ENCODE assay signal across 9 cellular contexts in genomic region chr10:128859738-128860386, GRCh38.
DNase-seq lines count a peak whose midpoint lies in the region; ATAC-seq, FAIRE-seq and TF ChIP-seq lines count a peak whose summit lies in the region.
"Had no signal": no experiment of that assay in that cellular context is flagged by ENCODE, and none has a peak within 500 bp of the region (broad histone marks: within the 10 kb centered on the region; RNA-seq: fewer than 3 reads in every experiment).

No MANE protein-coding gene starts in this region.

- intact Hi-C loops in CD14-positive monocyte (cut with micrococcal nuclease), result no loop called here
- intact Hi-C loops in kidney (cut with DNase I), result no loop called here

- no peak for ATAC-seq in HG03135 (IDR thresholded peaks at IDR 0.05; ENCODE audit: unreplicated experiment)

- H3K9me3 ChIP-seq in kidney (ENCODE audit: control insufficient read depth in 1 of 2, low read length in 2 of 2), result no peaks in the 10 kb centered on the region

- H3K36me3 Mint-ChIP-seq in CD14-positive monocyte, result no peaks in the 10 kb centered on the region
- H3K36me3 Mint-ChIP-seq: IgD-negative memory B cell had no signal

- peaks cover 0 to 5% (median 0%) of the 10 kb centered on the region in 7 donors for H3K9me3 Mint-ChIP-seq in CD14-positive monocyte

- no peaks in the 10 kb centered on the region for H3K4me1 Mint-ChIP-seq in CD14-positive monocyte

- H3K4me3 ChIP-seq in kidney (ENCODE audit: low read length in 2 of 2), result no peak overlapping the region

- peaks cover 7 to 18% of the 10 kb centered on the region in 2 donors for H3K4me1 ChIP-seq in kidney (ENCODE audit: control insufficient read depth in 1 of 2, insufficient read depth in 1 of 2, low read depth in 1 of 2, low read length in 2 of 2)

- H3K36me3 ChIP-seq in kidney (ENCODE audit: control insufficient read depth in 1 of 2, insufficient read depth in 2 of 2, low read length in 2 of 2), result no peaks in the 10 kb centered on the region

- H3K27ac Mint-ChIP-seq in CD14-positive monocyte, result no peak overlapping the region
- H3K27ac Mint-ChIP-seq: IgD-negative memory B cell had no signal

- no peak overlapping the region for H3K9ac ChIP-seq in kidney (ENCODE audit: low read length in 2 of 2)

- H3K27me3 Mint-ChIP-seq in CD14-positive monocyte (ENCODE audit: low read depth in 3 of 3), result peaks cover 0 to 3% (median 2%) of the 10 kb centered on the region in 3 donors
- H3K27me3 Mint-ChIP-seq: IgD-negative memory B cell had no signal

- H3K27ac ChIP-seq in kidney (ENCODE audit: low read depth in 2 of 2, low read length in 2 of 2), result no peak overlapping the region

- no peak for FAIRE-seq in kidney (lab: Jason Lieb, UNC)

- TF ChIP-seq CTCF in CD14-positive monocyte (IDR thresholded peaks at IDR 0.05) (peak; percentile 55), GM20000 (IDR thresholded peaks at IDR 0.05; ENCODE audit: extremely low read depth, missing control alignments) (peak; percentile 38), kidney (IDR thresholded peaks at IDR 0.05; ENCODE audit: borderline replicate concordance, extremely low read depth, insufficient read depth) (peak; percentile 46)

- DNase-seq in CD14-positive monocyte (ENCODE audit: low spot score), result no peak
- peak; percentile 40 for DNase-seq in GM20000 (ENCODE audit: low spot score)
- DNase-seq in SW480 (ENCODE audit: low spot score), result peak; percentile 18
- no peak for DNase-seq in kidney
- DNase-seq in NCI-H2081 treated with DMSO at 0.1 percent for 48 hours (lab: John Stamatoyannopoulos, UW), result no peak
- no peak for DNase-seq in cerebellum (ENCODE audit: low spot score)
- DNase-seq in hippocampal formation (lab: John Stamatoyannopoulos, UW), result no peak

- H3K4me3 Mint-ChIP-seq in CD14-positive monocyte, result no peak overlapping the region
- H3K4me3 Mint-ChIP-seq: IgD-negative memory B cell had no signal

Comparison
In these comparisons a context has a peak if more than half of its experiments do, and no peak if none do; other contexts are left out.
1. DNase-seq: peak in GM20000 (single experiment) and SW480 (single experiment); none in CD14-positive monocyte (single experiment), kidney (single experiment), NCI-H2081 treated with DMSO at 0.1 percent for 48 hours (single experiment), cerebellum (single experiment) and hippocampal formation (0 of 2).
2. Peak in every context shown above with its lines, with median percentiles within 50 percentile points of each other: CTCF ChIP-seq.